ENCODE assay signal across 18 cellular contexts in the genomic region with DNA sequence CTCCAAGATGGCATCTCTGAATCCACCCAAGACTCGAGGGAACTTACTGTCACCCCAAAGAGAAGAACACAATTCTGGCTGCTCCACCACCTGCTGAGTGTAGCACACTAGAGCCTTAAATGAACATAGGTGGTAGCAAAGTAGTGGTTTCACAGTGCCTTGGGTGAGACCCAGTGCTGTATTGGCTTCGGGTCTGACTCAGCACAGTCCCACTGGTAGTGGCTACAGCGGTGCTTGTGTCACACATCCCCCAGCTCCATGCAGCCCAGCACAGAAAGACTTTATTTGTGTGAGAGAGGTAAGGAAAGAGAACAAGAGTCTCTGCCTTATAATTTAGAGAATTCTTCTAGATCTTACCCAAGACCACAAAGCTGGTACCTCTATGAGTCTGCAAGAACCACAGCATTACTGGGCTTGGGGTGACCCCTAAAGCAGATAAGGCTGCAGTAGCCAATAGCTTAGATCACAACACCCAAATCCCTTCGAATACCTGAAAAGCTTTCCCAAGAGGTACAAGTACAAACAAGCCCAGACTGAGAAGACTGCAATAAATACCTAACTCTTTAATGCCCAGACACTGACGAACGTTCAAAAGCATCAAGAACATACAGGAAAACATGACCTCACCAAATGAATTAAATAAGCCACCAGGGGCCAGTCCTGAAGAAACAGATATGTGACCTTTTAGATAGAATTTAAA.
"Had no signal": no experiment of that assay in that cellular context is flagged by ENCODE, and none has a peak within 500 bp of the region (broad histone marks: within the 10 kb centered on the region; RNA-seq: fewer than 3 reads in every experiment).

No MANE protein-coding gene starts in this region.

- H3K4me1 ChIP-seq: upper lobe of right lung had no signal

- H3K27ac Mint-ChIP-seq: activated CD4-positive, alpha-beta T cell treated with anti-CD3 and anti-CD28 coated beads for 36 hours; activated CD8-positive, alpha-beta T cell treated with anti-CD3 and anti-CD28 coated beads for 36 hours; activated naive CD4-positive, alpha-beta T cell treated with anti-CD3 and anti-CD28 coated beads for 36 hours; effector memory CD8-positive, alpha-beta T cell had no signal

- H3K4me3 ChIP-seq: sigmoid colon, suprapubic skin, upper lobe of right lung had no signal

- H3K27ac ChIP-seq: sigmoid colon, suprapubic skin, upper lobe of right lung, WERI-Rb-1 had no signal

- H3K4me1 Mint-ChIP-seq: activated CD4-positive, alpha-beta T cell treated with anti-CD3 and anti-CD28 coated beads for 36 hours; central memory CD8-positive, alpha-beta T cell had no signal

- DNase-seq: activated CD4-positive, alpha-beta T cell treated with anti-CD3 and anti-CD28 coated beads for 36 hours; activated CD8-positive, alpha-beta memory T cell treated with anti-CD3 and anti-CD28 coated beads, Interleukin-2, amount 50 U/mL, for 4 hours; activated CD8-positive, alpha-beta T cell treated with anti-CD3 and anti-CD28 coated beads for 36 hours; activated naive CD4-positive, alpha-beta T cell treated with anti-CD3 and anti-CD28 coated beads for 36 hours; effector memory CD8-positive, alpha-beta T cell; erythroblast; foreskin melanocyte; head of caudate nucleus; left ventricle myocardium superior; sigmoid colon; stimulated activated CD4-positive, alpha-beta T cell treated with anti-CD3 and anti-CD28 coated beads, Interleukin-12 subunit alpha, Interleukin-12 subunit beta, amount 100 ng/mL, for 4 hours; stimulated activated naive CD4-positive, alpha-beta T cell treated with Interleukin-2 at 50 U/mL for 16 hours; SW 1271; T-helper 9 cell; upper lobe of right lung; WERI-Rb-1 had no signal

- H3K9me3 ChIP-seq: sigmoid colon, suprapubic skin, upper lobe of right lung had no signal

- H3K27me3 ChIP-seq: sigmoid colon, suprapubic skin, upper lobe of right lung had no signal

- H3K36me3 ChIP-seq: sigmoid colon, suprapubic skin, upper lobe of right lung, WERI-Rb-1 had no signal

- H3K4me3 Mint-ChIP-seq: activated CD4-positive, alpha-beta T cell treated with anti-CD3 and anti-CD28 coated beads for 36 hours; activated CD8-positive, alpha-beta T cell treated with anti-CD3 and anti-CD28 coated beads for 36 hours; activated naive CD4-positive, alpha-beta T cell treated with anti-CD3 and anti-CD28 coated beads for 36 hours; central memory CD8-positive, alpha-beta T cell; effector memory CD8-positive, alpha-beta T cell had no signal

- ATAC-seq: activated CD4-positive, alpha-beta T cell treated with anti-CD3 and anti-CD28 coated beads for 36 hours; activated CD8-positive, alpha-beta T cell treated with anti-CD3 and anti-CD28 coated beads for 36 hours; effector memory CD8-positive, alpha-beta T cell; left ventricle myocardium superior; upper lobe of right lung had no signal
